ENCODE assay signal across 15 cellular contexts in the genomic region with DNA sequence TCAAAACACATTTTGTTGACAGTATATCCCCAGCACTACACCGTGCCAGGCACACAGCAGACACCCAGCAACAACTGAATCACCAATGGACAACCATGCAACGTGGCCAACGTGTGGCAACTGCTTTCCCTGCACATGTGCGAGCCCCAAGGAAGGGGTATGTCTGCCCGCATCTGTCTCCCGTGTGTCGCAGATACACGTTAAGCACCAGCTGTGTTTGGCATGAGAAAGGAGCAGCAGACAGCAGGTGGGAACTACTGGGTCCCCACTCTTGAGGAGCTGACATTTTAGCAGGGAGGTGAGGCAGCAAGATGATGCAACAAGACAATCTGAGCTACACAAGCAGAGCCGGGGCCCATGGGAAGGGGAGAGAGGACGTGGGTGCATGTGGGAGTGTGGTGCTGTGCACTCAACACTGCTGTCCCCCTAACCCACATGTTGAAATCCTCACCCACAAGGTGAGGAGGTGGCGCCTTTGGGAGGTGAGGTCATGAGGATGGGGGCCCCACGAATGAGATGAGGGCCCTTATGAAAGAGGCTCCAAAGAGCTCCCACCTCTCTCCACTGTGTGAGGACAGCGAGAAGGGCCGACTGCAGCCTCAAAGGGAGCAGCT. TPM values are rescaled to one million over a fixed set of nuclear protein-coding genes. Genes with fewer than 3 reads are reported as not detected.
"Had no signal": no experiment of that assay in that cellular context is flagged by ENCODE, and none has a peak within 500 bp of the region (broad histone marks: within the 10 kb centered on the region; RNA-seq: fewer than 3 reads in every experiment).

No MANE protein-coding gene starts in this region.

- DNase-seq: activated CD8-positive, alpha-beta T cell treated with anti-CD3 and anti-CD28 coated beads for 36 hours; activated naive CD4-positive, alpha-beta T cell treated with anti-CD3 and anti-CD28 coated beads, Interleukin-2, amount 50 U/mL, for 16 hours; activated T-cell treated with anti-CD3 and anti-CD28 coated beads for 4 hours; effector CD4-positive, alpha-beta T cell; mesendoderm; stimulated activated CD4-positive, alpha-beta T cell treated with anti-CD3 and anti-CD28 coated beads, Interleukin-4, amount 100 ng/mL, for 4 hours; tibial artery had no signal

- H3K27me3 Mint-ChIP-seq: activated CD8-positive, alpha-beta T cell treated with anti-CD3 and anti-CD28 coated beads for 36 hours had no signal

- H3K27ac Mint-ChIP-seq: activated CD8-positive, alpha-beta T cell treated with anti-CD3 and anti-CD28 coated beads for 36 hours; activated T-helper 2 cell treated with anti-CD3 and anti-CD28 coated beads, Interferon-gamma antibody, Interleukin-2, Interleukin-4, amounts not matched to agents 10 μg/mL and 5 μg/mL and 100 μg/mL, durations not matched to agents 14 hours and 24 hours and 36 hours; neural progenitor cell had no signal

- H3K4me1 ChIP-seq: adrenal gland, gastroesophageal sphincter, neural progenitor cell, right atrium auricular region, tibial artery had no signal

- H3K4me3 Mint-ChIP-seq: activated CD8-positive, alpha-beta T cell treated with anti-CD3 and anti-CD28 coated beads for 36 hours; neural progenitor cell had no signal

- H3K27ac ChIP-seq: adrenal gland, coronary artery, gastroesophageal sphincter, neural progenitor cell, right atrium auricular region, tibial artery had no signal

- H3K27me3 ChIP-seq: adrenal gland, gastroesophageal sphincter, neural progenitor cell, right atrium auricular region, tibial artery had no signal

- H3K4me3 ChIP-seq: adrenal gland, coronary artery, gastroesophageal sphincter, neural progenitor cell, right atrium auricular region, skin epidermis, tibial artery had no signal

- H3K36me3 ChIP-seq: neural progenitor cell had no signal

RNA-seq across cellular contexts. Expression of gene ROPN1B, which starts 56.2 kb away (rescaled TPM):
- total RNA-seq: activated CD8-positive, alpha-beta T cell treated with anti-CD3 and anti-CD28 coated beads for 36 hours; activated T-helper 2 cell treated with anti-CD3 and anti-CD28 coated beads, Interferon-gamma antibody, Interleukin-2, Interleukin-4, amounts not matched to agents 10 μg/mL and 5 μg/mL and 100 μg/mL, durations not matched to agents 14 hours and 24 hours and 36 hours; gastroesophageal sphincter; kidney epithelial cell had no signal
